Comparison of ENCODE assay signal across 15 cellular contexts in the genomic region with DNA sequence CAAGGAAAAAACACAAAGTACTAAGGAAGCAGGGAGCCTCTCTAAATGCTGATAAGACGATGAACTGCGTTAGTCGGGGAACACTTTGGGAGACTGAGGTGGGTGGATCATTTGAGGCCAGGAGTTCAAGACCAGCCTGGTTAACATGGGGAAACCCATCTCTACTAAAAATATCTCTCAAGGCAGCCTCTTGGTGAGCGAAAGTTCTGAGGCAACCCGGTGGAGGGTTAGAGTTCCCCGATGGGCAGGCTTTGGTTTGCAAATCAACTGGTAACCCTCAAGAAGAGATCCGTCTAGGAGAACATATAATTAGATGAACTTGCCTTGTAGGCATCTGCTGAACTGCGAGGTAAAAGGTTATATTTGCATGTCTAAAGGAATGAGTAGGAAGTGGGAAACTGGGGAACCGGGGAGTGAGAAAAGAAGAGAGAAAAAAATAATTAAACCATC. TPM values are rescaled to one million over a fixed set of nuclear protein-coding genes. Genes with fewer than 3 reads are reported as not detected.
DNase-seq lines count a peak whose midpoint lies in the region; ATAC-seq and TF ChIP-seq lines count a peak whose summit lies in the region.
"Had no signal": no experiment of that assay in that cellular context is flagged by ENCODE, and none has a peak within 500 bp of the region (broad histone marks: within the 10 kb centered on the region; RNA-seq: fewer than 3 reads in every experiment).

No MANE protein-coding gene starts in this region.

- no peak overlapping the region for H3K9ac ChIP-seq in HUES6 (ENCODE audit: low read length)

- no peak for DNase-seq in MCF 10A (ENCODE audit: unreplicated experiment)
- no peak for DNase-seq in breast epithelium (ENCODE audit: low spot score in 2 of 2)
- DNase-seq in chondrocyte (ENCODE audit: low spot score): no peak
- DNase-seq in suprapubic skin (ENCODE audit: low spot score in 2 of 2): no peak
- no peak for DNase-seq in T-helper 17 cell
- no peak for DNase-seq in activated gamma-delta T cell (lab: John Stamatoyannopoulos, UW)
- DNase-seq: activated CD4-positive, alpha-beta T cell treated with anti-CD3 and anti-CD28 coated beads for 4 hours; left colon; NCI-H345; SJCRH30 had no signal

- H3K4me1 Mint-ChIP-seq in MCF 10A (ENCODE audit: insufficient read depth, unreplicated experiment) (peaks cover 18% of the 10 kb centered on the region), chondrocyte (ENCODE audit: low read depth) (peaks cover 7% of the 10 kb centered on the region), T-helper 17 cell (peaks cover 4% of the 10 kb centered on the region)

- no peak for TF ChIP-seq EP300 in suprapubic skin (IDR thresholded peaks at IDR 0.05)

- TSS peak; percentile 8 for BruUV-seq in MCF 10A (replicated peaks; lab: Mats Ljungman, UMichigan)

- H3K9me3 ChIP-seq in breast epithelium (no peaks in the 10 kb centered on the region), HUES6 (ENCODE audit: control insufficient read depth, insufficient read depth, low read depth, low read length) (no peaks in the 10 kb centered on the region; the same call in 1 of the 2 replicates), suprapubic skin (no peaks in the 10 kb centered on the region), T-helper 17 cell (ENCODE audit: control insufficient read depth, low read length, poor library complexity, severe bottlenecking) (no peaks in the 10 kb centered on the region)
- H3K9me3 ChIP-seq: neutrophil, SJCRH30 had no signal

- ATAC-seq in HG02759 (IDR thresholded peaks at IDR 0.05; ENCODE audit: unreplicated experiment) (peak; percentile 73), T-helper 17 cell (no peak)
- ATAC-seq: left colon had no signal

- intact Hi-C loops in MCF 10A (cut with micrococcal nuclease) (no loop called here), breast epithelium (cut with DNase I; ENCODE audit: low total_unique reads) (no loop called here)

- H3K27me3 Mint-ChIP-seq in MCF 10A (ENCODE audit: insufficient read depth, unreplicated experiment): no peaks in the 10 kb centered on the region
- H3K27me3 Mint-ChIP-seq in chondrocyte (ENCODE audit: low read depth): no peaks in the 10 kb centered on the region
- H3K27me3 Mint-ChIP-seq in T-helper 17 cell: no peaks in the 10 kb centered on the region
- H3K27me3 Mint-ChIP-seq: activated naive CD4-positive, alpha-beta T cell treated with anti-CD3 and anti-CD28 coated beads, Interleukin-2, amount 50 U/mL, for 24 hours had no signal

- H3K9me3 Mint-ChIP-seq in MCF 10A (ENCODE audit: unreplicated experiment) (no peaks in the 10 kb centered on the region), chondrocyte (ENCODE audit: low read depth) (no peaks in the 10 kb centered on the region)
- H3K9me3 Mint-ChIP-seq: activated naive CD4-positive, alpha-beta T cell treated with anti-CD3 and anti-CD28 coated beads, Interleukin-2, amount 50 U/mL, for 24 hours had no signal

- 68% methylated on average over 9 of the region's 9 CpGs for WGBS in suprapubic skin

- TF ChIP-seq POLR2A in breast epithelium (IDR thresholded peaks at IDR 0.05): no peak
- no peak for TF ChIP-seq POLR2A in suprapubic skin (IDR thresholded peaks at IDR 0.05)

- H3K27me3 ChIP-seq in breast epithelium: no peaks in the 10 kb centered on the region
- H3K27me3 ChIP-seq in HUES6 (ENCODE audit: control insufficient read depth, insufficient read depth, low read length): no peaks in the 10 kb centered on the region
- H3K27me3 ChIP-seq in suprapubic skin: no peaks in the 10 kb centered on the region
- H3K27me3 ChIP-seq: neutrophil, SJCRH30 had no signal

- H3K4me3 Mint-ChIP-seq in MCF 10A (ENCODE audit: unreplicated experiment): no peak overlapping the region
- no peak overlapping the region for H3K4me3 Mint-ChIP-seq in chondrocyte (ENCODE audit: unreplicated experiment)
- H3K4me3 Mint-ChIP-seq in T-helper 17 cell: no peak overlapping the region
- H3K4me3 Mint-ChIP-seq: activated naive CD4-positive, alpha-beta T cell treated with anti-CD3 and anti-CD28 coated beads, Interleukin-2, amount 50 U/mL, for 24 hours had no signal

- POLR2A ChIA-PET in MCF 10A (lab: Yijun Ruan, JAX): no interaction called here

- H3K36me3 ChIP-seq in breast epithelium (no peaks in the 10 kb centered on the region), HUES6 (ENCODE audit: control insufficient read depth, insufficient read depth, low read length) (no peaks in the 10 kb centered on the region), suprapubic skin (no peaks in the 10 kb centered on the region)
- H3K36me3 ChIP-seq: neutrophil, SJCRH30 had no signal

- CTCF ChIA-PET in MCF 10A (lab: Yijun Ruan, JAX): interaction anchor here (0.5 to 1.4 kb wide), 2 partner anchors 103 to 113 kb away, joined by 3 to 7 read pairs; no protein-coding TSS in a partner anchor

- no peak overlapping the region for H3K27ac Mint-ChIP-seq in MCF 10A (ENCODE audit: low read depth, unreplicated experiment)
- no peak overlapping the region for H3K27ac Mint-ChIP-seq in chondrocyte (ENCODE audit: unreplicated experiment)
- H3K27ac Mint-ChIP-seq in T-helper 17 cell: no peak overlapping the region
- H3K27ac Mint-ChIP-seq: activated naive CD4-positive, alpha-beta T cell treated with anti-CD3 and anti-CD28 coated beads, Interleukin-2, amount 50 U/mL, for 24 hours had no signal

- H3K27ac ChIP-seq in breast epithelium (no peak overlapping the region), HUES6 (ENCODE audit: low read depth, low read length) (no peak overlapping the region), suprapubic skin (no peak overlapping the region)
- H3K27ac ChIP-seq: 22Rv1, neutrophil, SJCRH30 had no signal

- H3K4me1 ChIP-seq in breast epithelium: no peaks in the 10 kb centered on the region
- peaks cover 53% of the 10 kb centered on the region for H3K4me1 ChIP-seq in HUES6 (ENCODE audit: control insufficient read depth, insufficient read depth, low read length)
- peaks cover 11% of the 10 kb centered on the region for H3K4me1 ChIP-seq in suprapubic skin
- H3K4me1 ChIP-seq: SJCRH30 had no signal

- H3K36me3 Mint-ChIP-seq in MCF 10A (ENCODE audit: insufficient read depth, unreplicated experiment) (no peaks in the 10 kb centered on the region), chondrocyte (ENCODE audit: low read depth) (no peaks in the 10 kb centered on the region), T-helper 17 cell (ENCODE audit: low read depth) (no peaks in the 10 kb centered on the region)
- H3K36me3 Mint-ChIP-seq: activated naive CD4-positive, alpha-beta T cell treated with anti-CD3 and anti-CD28 coated beads, Interleukin-2, amount 50 U/mL, for 24 hours had no signal

- H3K4me3 ChIP-seq in breast epithelium: no peak overlapping the region
- H3K4me3 ChIP-seq in HUES6 (ENCODE audit: low read depth, low read length): peak overlapping the region; percentile 14; the same call in 1 of the 2 replicates
- no peak overlapping the region for H3K4me3 ChIP-seq in suprapubic skin
- H3K4me3 ChIP-seq: SJCRH30 had no signal

- TF ChIP-seq CTCF in MCF 10A (IDR thresholded peaks at IDR 0.05; ENCODE audit: unreplicated experiment): no peak
- TF ChIP-seq CTCF in breast epithelium (IDR thresholded peaks at IDR 0.05): no peak
- no peak for TF ChIP-seq CTCF in chondrocyte (IDR thresholded peaks at IDR 0.05)
- TF ChIP-seq CTCF in suprapubic skin (IDR thresholded peaks at IDR 0.05): no peak

RNA-seq across cellular contexts. Expression of a gene that starts 44.6 kb away (rescaled TPM):
- total RNA-seq in MCF 10A (2022): 93.1 and 145 TPM in 2 replicates
- 100 to 1,000 TPM in 2 of 3 donors, 10 to 100 TPM in 1; 90.6 to 219 (median 160) TPM for total RNA-seq in breast epithelium
- 110 to 218 TPM (median 205 TPM) in 3 replicates for total RNA-seq in chondrocyte
- 100 to 1,000 TPM in 1 of 4 donors, 10 to 100 TPM in 3; 38.5 to 206 (median 57.2) TPM for total RNA-seq in suprapubic skin
- 100 to 1,000 TPM; 137 to 146 TPM for total RNA-seq in T-helper 17 cell
